Comparison of ENCODE assay signal across 26 cellular contexts in the genomic region with DNA sequence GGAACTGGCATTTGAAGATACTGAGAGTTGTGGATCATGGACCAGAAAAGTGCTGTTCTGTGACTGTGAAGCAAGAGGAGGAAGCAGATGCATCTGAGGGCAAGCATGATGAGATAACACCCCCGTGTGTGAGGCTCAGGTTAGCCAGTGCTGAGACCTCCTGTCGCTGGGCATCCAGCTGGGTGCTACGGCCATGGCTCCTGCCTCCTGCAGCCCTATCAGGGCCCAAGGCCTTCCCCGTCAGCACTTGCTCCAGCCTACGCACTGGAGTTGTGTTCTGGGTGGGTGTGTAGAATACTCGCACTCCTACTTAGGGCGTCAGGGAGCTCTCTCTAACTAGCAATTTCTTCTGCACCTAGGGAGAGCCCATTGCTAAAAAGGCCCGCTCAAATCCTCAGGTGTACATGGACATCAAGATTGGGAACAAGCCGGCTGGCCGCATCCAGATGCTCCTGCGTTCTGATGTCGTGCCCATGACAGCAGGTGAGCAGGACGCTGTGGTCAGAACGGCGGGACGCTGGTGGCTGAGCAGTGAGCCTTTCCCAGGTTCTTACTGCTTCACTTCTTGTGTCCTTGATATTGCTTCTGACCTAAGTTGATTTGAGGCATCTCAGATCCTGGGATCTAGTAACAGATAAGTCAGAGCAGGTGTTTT. TPM values are rescaled to one million over a fixed set of nuclear protein-coding genes. Genes with fewer than 3 reads are reported as not detected.
"Had no signal": no experiment of that assay in that cellular context is flagged by ENCODE, and none has a peak within 500 bp of the region (broad histone marks: within the 10 kb centered on the region; RNA-seq: fewer than 3 reads in every experiment).

No MANE protein-coding gene starts in this region.

- DNase-seq: activated CD4-positive, alpha-beta T cell treated with anti-CD3 and anti-CD28 coated beads for 48 hours; activated CD4-positive, alpha-beta T cell treated with anti-CD3 and anti-CD28 coated beads, Interleukin-2, amount 50 U/mL, for 4 hours; activated CD8-positive, alpha-beta memory T cell treated with anti-CD3 and anti-CD28 coated beads, Interleukin-2, amount 50 U/mL, for 4 hours; activated effector memory CD4-positive, alpha-beta T cell treated with Interleukin-2 at 50 U/mL for 16 hours; activated naive CD4-positive, alpha-beta T cell; activated T-cell treated with anti-CD3 and anti-CD28 coated beads, Interleukin-2, amount 50 U/mL, for 1 hour; amygdala; IMR-90; KG1; NCI-H1048; NCI-H146; NCI-H187 treated with DMSO at 0.1 percent for 48 hours; NCI-H2081 treated with DMSO at 0.1 percent for 48 hours; NCI-H2171; NCI-H226; NCI-H526; PC-3; SHP77; SW 1271 had no signal

- H3K4me1 ChIP-seq: SJSA1 had no signal

- H3K9me3 ChIP-seq: SJSA1 had no signal

- H3K9me3 Mint-ChIP-seq: activated naive CD4-positive, alpha-beta T cell treated with anti-CD3 and anti-CD28 coated beads, Interleukin-2, amount 50 U/mL, for 24 hours; brain had no signal

- H3K27me3 Mint-ChIP-seq: activated naive CD4-positive, alpha-beta T cell treated with anti-CD3 and anti-CD28 coated beads, Interleukin-2, amount 50 U/mL, for 24 hours; brain had no signal

- H3K27ac Mint-ChIP-seq: activated naive CD4-positive, alpha-beta T cell treated with anti-CD3 and anti-CD28 coated beads, Interleukin-2, amount 50 U/mL, for 24 hours; brain had no signal

- H3K27me3 ChIP-seq: cardiac muscle cell, SJSA1 had no signal

- H3K4me3 ChIP-seq: cardiac muscle cell, SJSA1 had no signal

- H3K27ac ChIP-seq: cardiac muscle cell, SJSA1 had no signal

- ATAC-seq: activated CD4-positive, CD25-positive, alpha-beta regulatory T cell treated with anti-CD3 and anti-CD28 coated beads, Interleukin-2, amount 50 U/mL, for 24 hours; PC-3; SK-N-SH treated with all-trans-retinoic acid at 6 μM for 48 hours had no signal

- H3K4me3 Mint-ChIP-seq: activated naive CD4-positive, alpha-beta T cell treated with anti-CD3 and anti-CD28 coated beads, Interleukin-2, amount 50 U/mL, for 24 hours; brain had no signal

RNA-seq across cellular contexts. Expression of a gene that starts 26.0 kb away (rescaled TPM):
- total RNA-seq: T-helper 1 cell treated with Interleukin-12 subunit alpha and Interleukin-12 subunit beta and Interleukin-4 antibody, amounts not matched to agents 30 ng/mL and 1 ng/mL, for 36 hours had no signal

RNA-seq across cellular contexts. Expression of a gene that starts 43.5 kb away (rescaled TPM):
- total RNA-seq: cardiac muscle cell, IMR-90 had no signal

RNA-seq across cellular contexts. Expression of a gene that starts 53.9 kb away (rescaled TPM):
- total RNA-seq: IMR-90 had no signal
